Comparison of ENCODE assay signal across 11 cellular contexts in genomic region chr15:98900382-98900781, GRCh38.
DNase-seq lines count a peak whose midpoint lies in the region; ATAC-seq and TF ChIP-seq lines count a peak whose summit lies in the region.
"Had no signal": no experiment of that assay in that cellular context is flagged by ENCODE, and none has a peak within 500 bp of the region (broad histone marks: within the 10 kb centered on the region; RNA-seq: fewer than 3 reads in every experiment).

No MANE protein-coding gene starts in this region.

- peaks cover 28% of the 10 kb centered on the region for H3K4me1 Mint-ChIP-seq in endodermal cell
- peaks cover 36% of the 10 kb centered on the region for H3K4me1 Mint-ChIP-seq in nephron
- H3K4me1 Mint-ChIP-seq: central memory CD8-positive, alpha-beta T cell had no signal

- in situ Hi-C loops in IMR-90 (cut with MboI; ENCODE audit: low sequenced_read_pairs): loop anchor here (25.0 kb wide), 1 partner anchor 113 kb away; no protein-coding TSS in a partner anchor

- TF ChIP-seq RAD21 in IMR-90 (IDR thresholded peaks at IDR 0.05; ENCODE audit: low read length): no peak

- H3K14ac ChIP-seq in IMR-90 (replicated peaks; ENCODE audit: low read depth, low read length): peak overlapping the region; percentile 46; the same call in 1 of the 2 replicates

- peak overlapping the region; percentile 76 for H4K5ac ChIP-seq in IMR-90 (ENCODE audit: low read depth, low read length)

- H3K9ac ChIP-seq in IMR-90 (ENCODE audit: low read depth, low read length): peak overlapping the region; percentile 73
- no peak overlapping the region for H3K9ac ChIP-seq in endodermal cell (ENCODE audit: extremely low read depth, low read length, poor library complexity, severe bottlenecking)

- POLR2A ChIA-PET in IMR-90 (lab: Charles Lee; ENCODE audit: unreplicated experiment): interaction anchor here (0.6 kb wide), 1 partner anchor 26 kb away, joined by 4 read pairs; no protein-coding TSS in a partner anchor

- H3K4me3 Mint-ChIP-seq in endodermal cell (no peak overlapping the region), nephron (peak overlapping the region in 1 of 3 experiments; percentile 5)
- H3K4me3 Mint-ChIP-seq: central memory CD8-positive, alpha-beta T cell had no signal

- peak overlapping the region; percentile 78 for H3K4me2 ChIP-seq in IMR-90 (ENCODE audit: low read depth, low read length)

- H3K4ac ChIP-seq in IMR-90 (ENCODE audit: low read depth, low read length): peak overlapping the region; percentile 87

- peak overlapping the region; percentile 98 for H2BK5ac ChIP-seq in IMR-90 (ENCODE audit: low read depth, low read length, poor library complexity, severe bottlenecking)

- peaks cover 30% of the 10 kb centered on the region for H3K79me2 ChIP-seq in ACC112 (ENCODE audit: control insufficient read depth, insufficient read depth, low read length, unreplicated experiment)

- H3K18ac ChIP-seq in IMR-90 (ENCODE audit: low read depth, low read length): peak overlapping the region; percentile 96

- H3K79me1 ChIP-seq in IMR-90 (ENCODE audit: low read depth in 1 of 2, low read length in 2 of 2): peaks cover 49 to 81% of the 10 kb centered on the region in 2 experiments

- H3K56ac ChIP-seq in IMR-90 (ENCODE audit: extremely low read depth, insufficient read depth, low read length): peak overlapping the region; percentile 83; the same call in 1 of the 2 replicates

- peak overlapping the region; percentile 21 for H3K23ac ChIP-seq in IMR-90 (ENCODE audit: low read depth, low read length)

- H3K36me3 Mint-ChIP-seq in endodermal cell (ENCODE audit: low read depth) (peaks cover 48% of the 10 kb centered on the region), nephron (ENCODE audit: low read depth) (peaks cover 44% of the 10 kb centered on the region)

- no peak for TF ChIP-seq POLR2A in IMR-90 (IDR thresholded peaks at IDR 0.05; ENCODE audit: low read depth, low read length)

- H3K4me1 ChIP-seq in ACC112 (ENCODE audit: control insufficient read depth, insufficient read depth, low read length, unreplicated experiment): peaks cover 77% of the 10 kb centered on the region
- peaks cover 51% of the 10 kb centered on the region for H3K4me1 ChIP-seq in IMR-90 (ENCODE audit: control insufficient read depth, insufficient read depth, low read length)
- peaks cover 13% of the 10 kb centered on the region for H3K4me1 ChIP-seq in endodermal cell (ENCODE audit: control insufficient read depth, insufficient read depth, low read length)

- peaks cover 3% of the 10 kb centered on the region; the same call in 1 of the 2 replicates for H4K20me1 ChIP-seq in IMR-90 (ENCODE audit: insufficient read depth, low read length)

- DNase-seq in IMR-90 (peak; percentile 70), endodermal cell (no peak), NCI-H82 treated with DMSO at 0.1 percent for 48 hours (lab: John Stamatoyannopoulos, UW; ENCODE audit: unreplicated experiment) (no peak), nucleus accumbens (lab: John Stamatoyannopoulos, UW) (no peak), HCEC 1CT (no peak), RKO (ENCODE audit: low spot score) (no peak)
- DNase-seq: activated CD4-positive, alpha-beta T cell treated with anti-CD3 and anti-CD28 coated beads, Interleukin-2, amount 50 U/mL, for 4 hours; DMS79 treated with DMSO at 0.1 percent for 48 hours had no signal

- WGBS in IMR-90 (ENCODE audit: extremely low coverage in 2 of 2, insufficient read length in 1 of 2), 2 experiments: no CpG with 5 or more reads among the region's 5 CpGs
- 58 to 80% methylated on average over 3 to 5 of the region's 5 CpGs for WGBS in endodermal cell (ENCODE audit: insufficient coverage in 1 of 2, insufficient read length in 1 of 2), 2 experiments

- ATAC-seq in IMR-90 (ENCODE audit: low read depth): peak; percentile 41

- peak overlapping the region; percentile 81 for H2BK120ac ChIP-seq in IMR-90 (ENCODE audit: low read depth, low read length)

- peak overlapping the region; percentile 87 for H2BK20ac ChIP-seq in IMR-90 (ENCODE audit: low read depth, low read length)

- H3K36me3 ChIP-seq in ACC112 (ENCODE audit: insufficient read depth, low read length) (peaks cover 2% of the 10 kb centered on the region; the same call in 1 of the 2 replicates), IMR-90 (ENCODE audit: control insufficient read depth, insufficient read depth, low read length) (peaks cover 11% of the 10 kb centered on the region), endodermal cell (ENCODE audit: control insufficient read depth, insufficient read depth, low read length) (peaks cover 69% of the 10 kb centered on the region)

- H3K27ac Mint-ChIP-seq in endodermal cell (peak overlapping the region; percentile 64), nephron (peak overlapping the region; percentile 61 to 86 (median 71))

- TF ChIP-seq CTCF in IMR-90 (conservative IDR thresholded peaks at IDR 0.05; ENCODE audit: low read depth, low read length) (no peak), endodermal cell (conservative IDR thresholded peaks at IDR 0.05) (no peak), nephron (IDR thresholded peaks at IDR 0.05; ENCODE audit: unreplicated experiment in 3 of 3) (no peak)

- H3K27ac ChIP-seq in ACC112 (ENCODE audit: low read depth, low read length): peak overlapping the region; percentile 99
- peak overlapping the region; percentile 93 for H3K27ac ChIP-seq in IMR-90 (ENCODE audit: insufficient read depth, low read length)
- H3K27ac ChIP-seq in endodermal cell (ENCODE audit: low read depth, low read length): peak overlapping the region; percentile 75

- H3K27me3 Mint-ChIP-seq in endodermal cell (ENCODE audit: insufficient read depth) (no peaks in the 10 kb centered on the region), nephron (ENCODE audit: low read depth) (no peaks in the 10 kb centered on the region)

- dilution Hi-C loops in IMR-90 (cut with HindIII; ENCODE audit: low sequenced_read_pairs, unreplicated experiment): no loop called here

- H2AFZ ChIP-seq in ACC112 (ENCODE audit: low read length, unreplicated experiment) (no peak overlapping the region), IMR-90 (replicated peaks; ENCODE audit: low read length, poor library complexity) (no peak overlapping the region)

- peak overlapping the region; percentile 84 for H4K91ac ChIP-seq in IMR-90 (ENCODE audit: insufficient read depth, low read depth, low read length)

- intact Hi-C loops in IMR-90 (cut with micrococcal nuclease): loop anchor here (5.0 kb wide), 2 partner anchors 123 to 173 kb away; no protein-coding TSS in a partner anchor

- H2BK15ac ChIP-seq in IMR-90 (ENCODE audit: low read depth, low read length): peak overlapping the region; percentile 92; the same call in 1 of the 3 replicates

- CTCF ChIA-PET in IMR-90 (lab: Yijun Ruan, JAX): interaction anchor here (0.5 to 1.1 kb wide), 4 partner anchors 27 to 331 kb away, joined by 3 to 5 read pairs (median 3); no protein-coding TSS in a partner anchor

- peak overlapping the region; percentile 45; the same call in 1 of the 2 replicates for H2AK5ac ChIP-seq in IMR-90 (ENCODE audit: low read depth, low read length)

- no TSS peak for BruUV-seq in IMR-90 (replicated peaks; lab: Mats Ljungman, UMichigan)

- H3K27me3 ChIP-seq in ACC112 (ENCODE audit: insufficient read depth, low read length) (no peaks in the 10 kb centered on the region), IMR-90 (ENCODE audit: control insufficient read depth, insufficient read depth, low read length) (no peaks in the 10 kb centered on the region), endodermal cell (ENCODE audit: control insufficient read depth, insufficient read depth, low read length, poor library complexity, severe bottlenecking) (no peaks in the 10 kb centered on the region)

- H3K9me3 Mint-ChIP-seq in endodermal cell (no peaks in the 10 kb centered on the region), nephron (no peaks in the 10 kb centered on the region)
- H3K9me3 Mint-ChIP-seq: central memory CD8-positive, alpha-beta T cell had no signal

- H3K4me3 ChIP-seq in ACC112 (ENCODE audit: low read depth, low read length) (peak overlapping the region; percentile 15; the same call in 1 of the 2 replicates), IMR-90 (ENCODE audit: insufficient read depth, low read depth, low read length) (peak overlapping the region; percentile 27; the same call in 1 of the 2 replicates), endodermal cell (ENCODE audit: low read length) (no peak overlapping the region)

- peaks cover 30% of the 10 kb centered on the region for H3K9me1 ChIP-seq in IMR-90 (ENCODE audit: insufficient read depth, low read length)

- peak overlapping the region in 1 of 2 experiments; percentile 90; a peak in 2 of 4 replicates for H4K8ac ChIP-seq in IMR-90 (ENCODE audit: low read depth in 2 of 2, low read length in 2 of 2)

- no peak overlapping the region for H2AK9ac ChIP-seq in IMR-90 (replicated peaks; ENCODE audit: low read depth, low read length, poor library complexity)

- H3K9me3 ChIP-seq in IMR-90 (ENCODE audit: control insufficient read depth, insufficient read depth, low read length) (no peaks in the 10 kb centered on the region), endodermal cell (ENCODE audit: control insufficient read depth, low read length) (peaks cover 4% of the 10 kb centered on the region)

TF ChIP-seq in IMR-90, 13 proteins besides CTCF, POLR2A, EP300 and RAD21:
- TF ChIP-seq MAFK (IDR thresholded peaks at IDR 0.05; ENCODE audit: low read depth, low read length) (no peak), FOS (IDR thresholded peaks at IDR 0.05; ENCODE audit: low read depth, low read length) (no peak)
- TF ChIP-seq, protein P1, sequence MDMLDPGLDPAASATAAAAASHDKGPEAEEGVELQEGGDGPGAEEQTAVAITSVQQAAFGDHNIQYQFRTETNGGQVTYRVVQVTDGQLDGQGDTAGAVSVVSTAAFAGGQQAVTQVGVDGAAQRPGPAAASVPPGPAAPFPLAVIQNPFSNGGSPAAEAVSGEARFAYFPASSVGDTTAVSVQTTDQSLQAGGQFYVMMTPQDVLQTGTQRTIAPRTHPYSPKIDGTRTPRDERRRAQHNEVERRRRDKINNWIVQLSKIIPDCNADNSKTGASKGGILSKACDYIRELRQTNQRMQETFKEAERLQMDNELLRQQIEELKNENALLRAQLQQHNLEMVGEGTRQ (IDR thresholded peaks at IDR 0.05; ENCODE audit: low read depth, low read length): no peak
